Comparison of ENCODE assay signal across 35 cellular contexts in the genomic region with DNA sequence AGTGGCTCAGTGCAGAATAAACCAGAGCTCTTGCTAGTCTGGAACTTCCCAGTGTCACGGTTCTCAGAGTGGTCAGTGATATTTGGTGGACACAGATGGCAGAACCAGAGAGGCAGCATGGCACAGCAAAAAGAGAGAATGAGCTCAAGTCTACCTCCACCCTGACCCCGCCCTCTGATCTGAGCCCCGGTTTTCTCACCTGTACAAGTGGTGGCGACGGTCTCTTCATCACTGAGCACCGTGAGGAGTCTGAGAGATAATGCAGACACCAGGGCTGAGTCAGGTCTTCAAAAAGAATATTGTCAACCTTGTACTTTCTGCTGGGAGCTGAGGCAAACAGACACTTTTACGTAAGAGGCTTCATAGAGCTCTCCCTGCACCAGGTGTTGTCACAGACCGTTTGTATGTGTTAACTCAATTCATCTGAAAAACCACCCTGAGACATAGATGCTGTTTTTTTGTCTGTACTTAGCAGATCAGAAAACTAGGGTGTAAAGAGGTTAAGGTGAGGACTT. TPM values are rescaled to one million over a fixed set of nuclear protein-coding genes. Genes with fewer than 3 reads are reported as not detected.
"Had no signal": no experiment of that assay in that cellular context is flagged by ENCODE, and none has a peak within 500 bp of the region (broad histone marks: within the 10 kb centered on the region; RNA-seq: fewer than 3 reads in every experiment).

No MANE protein-coding gene starts in this region.

- H3K9me3 ChIP-seq: adrenal gland, body of pancreas, breast epithelium, esophagus muscularis mucosa, gastrocnemius medialis, heart left ventricle had no signal

- H3K4me3 ChIP-seq: adrenal gland, body of pancreas, breast epithelium, cardiac muscle cell, coronary artery, dorsolateral prefrontal cortex, esophagus muscularis mucosa, gastrocnemius medialis, heart left ventricle had no signal

- H3K27me3 ChIP-seq: adrenal gland, body of pancreas, breast epithelium, cardiac muscle cell, gastrocnemius medialis had no signal

- DNase-seq: activated B cell treated with CpG ODN at 0.5 μM for 24 hours; activated CD4-positive, alpha-beta T cell treated with anti-CD3 and anti-CD28 coated beads for 48 hours; activated CD4-positive, alpha-beta T cell treated with anti-CD3 and anti-CD28 coated beads, Interleukin-2, amount 50 U/mL, for 1 hour; activated CD4-positive, alpha-beta T cell treated with anti-CD3 and anti-CD28 coated beads, Interleukin-2, amount 50 U/mL, for 48 hours; activated CD8-positive, alpha-beta memory T cell treated with anti-CD3 and anti-CD28 coated beads, Interleukin-2, amount 10 ng/mL, durations not matched to agents 7 days and 5 days; activated CD8-positive, alpha-beta memory T cell treated with anti-CD3 and anti-CD28 coated beads, Interleukin-2, amount 50 U/mL, for 4 hours; activated CD8-positive, alpha-beta T cell treated with anti-CD3 and anti-CD28 coated beads, Interleukin-2, amount 10 ng/mL, durations not matched to agents 7 days and 5 days; activated gamma-delta T cell treated with Interleukin-2 at 50 U/mL for 16 hours; activated naive CD4-positive, alpha-beta T cell treated with anti-CD3 and anti-CD28 coated beads for 36 hours; activated naive CD8-positive, alpha-beta T cell treated with anti-CD3 and anti-CD28 coated beads for 36 hours; activated naive CD8-positive, alpha-beta T cell treated with anti-CD3 and anti-CD28 coated beads, Interleukin-2, amount 50 U/mL, for 24 hours; activated T-cell treated with anti-CD3 and anti-CD28 coated beads, Interleukin-2, amount 50 U/mL, for 1 hour; activated T-cell treated with anti-CD3 and anti-CD28 coated beads, Interleukin-2, amount 50 U/mL, for 48 hours; adrenal gland; amygdala; aorta; body of pancreas; dorsolateral prefrontal cortex; effector memory CD4-positive, alpha-beta T cell; endodermal cell; erythroblast; foreskin keratinocyte; gastrocnemius medialis; glutamatergic neuron; T-helper 1 cell; T-helper 17 cell; T1000; WERI-Rb-1 had no signal

- H3K36me3 ChIP-seq: adrenal gland, breast epithelium, cardiac muscle cell, esophagus muscularis mucosa, gastrocnemius medialis, WERI-Rb-1 had no signal

- H3K27ac ChIP-seq: adrenal gland, body of pancreas, breast epithelium, cardiac muscle cell, coronary artery, dorsolateral prefrontal cortex, esophagus muscularis mucosa, foreskin keratinocyte, gastrocnemius medialis, heart left ventricle, WERI-Rb-1 had no signal

- H3K4me1 ChIP-seq: body of pancreas, foreskin keratinocyte had no signal

RNA-seq across cellular contexts. Expression of gene FGD5, which starts 13.2 kb away (rescaled TPM):
- total RNA-seq: activated B cell treated with CpG ODN at 0.5 μM for 24 hours; activated CD8-positive, alpha-beta memory T cell treated with anti-CD3 and anti-CD28 coated beads for 36 hours; activated CD8-positive, alpha-beta memory T cell treated with anti-CD3 and anti-CD28 coated beads, Interleukin-2, amount 10 ng/mL, durations not matched to agents 7 days and 5 days; activated naive CD4-positive, alpha-beta T cell treated with anti-CD3 and anti-CD28 coated beads for 36 hours; activated T-helper 1 cell treated with anti-CD3 and anti-CD28 coated beads, Interleukin-12 subunit alpha, Interleukin-12 subunit beta, Interleukin-2, Interleukin-4 antibody, amounts not matched to agents 30 ng/mL and 10 ng/mL and 1 ng/mL, durations not matched to agents 14 hours and 24 hours and 36 hours; foreskin keratinocyte; T-helper 17 cell had no signal
- polyA plus RNA-seq: foreskin keratinocyte had no signal
